9 cellular contexts compared by ENCODE assay signal in genomic region chr11:76918941-76919386, GRCh38. TPM values are rescaled to one million over a fixed set of nuclear protein-coding genes. Genes with fewer than 3 reads are reported as not detected.
A peak's percentile ranks its signal among the peaks of the same experiment; 100 is the strongest.
DNase-seq lines count a peak whose midpoint lies in the region; ATAC-seq and TF ChIP-seq lines count a peak whose summit lies in the region.
"Had no signal": no experiment of that assay in that cellular context is flagged by ENCODE, and none has a peak within 500 bp of the region (broad histone marks: within the 10 kb centered on the region; RNA-seq: fewer than 3 reads in every experiment).

No MANE protein-coding gene starts in this region.

- no peaks in the 10 kb centered on the region for H3K9me3 ChIP-seq in SK-N-SH
- H3K9me3 ChIP-seq in esophagus squamous epithelium = no peaks in the 10 kb centered on the region
- H3K9me3 ChIP-seq in neural cell (ENCODE audit: low read length) = no peaks in the 10 kb centered on the region

- no peaks in the 10 kb centered on the region for H3K9me3 Mint-ChIP-seq in activated CD4-positive, alpha-beta T cell treated with anti-CD3 and anti-CD28 coated beads for 36 hours (ENCODE audit: low read depth)

- TF ChIP-seq POLR2A in esophagus squamous epithelium (IDR thresholded peaks at IDR 0.05) = no peak

- H3K27me3 ChIP-seq in SK-N-SH (ENCODE audit: insufficient read depth) = no peaks in the 10 kb centered on the region
- H3K27me3 ChIP-seq in esophagus squamous epithelium = no peaks in the 10 kb centered on the region
- no peaks in the 10 kb centered on the region for H3K27me3 ChIP-seq in neural cell (ENCODE audit: insufficient read depth, low read depth, low read length)

- TF ChIP-seq RAD21 in SK-N-SH (IDR thresholded peaks at IDR 0.05; ENCODE audit: low read length) (peak; percentile 86), neural cell (conservative IDR thresholded peaks at IDR 0.05) (peak; percentile 76)

- no peak overlapping the region for H3K27ac ChIP-seq in SK-N-SH (ENCODE audit: low read depth in 2 of 2, low read length in 1 of 2)
- no peak overlapping the region for H3K27ac ChIP-seq in esophagus squamous epithelium
- no peak overlapping the region for H3K27ac ChIP-seq in neural cell (ENCODE audit: low read length)

- peak; percentile 7 for DNase-seq in activated CD4-positive, alpha-beta T cell treated with anti-CD3 and anti-CD28 coated beads for 36 hours
- DNase-seq in activated CD4-positive, alpha-beta T cell treated with anti-CD3 and anti-CD28 coated beads, Interleukin-2, amount 50 U/mL, for 1 hour = no peak
- DNase-seq in NCI-H1105 treated with DMSO at 0.1 percent for 48 hours (lab: John Stamatoyannopoulos, UW) (peak; percentile 73), SK-N-SH (peak; percentile 45), esophagus squamous epithelium (lab: John Stamatoyannopoulos, UW) (no peak), hepatic stellate cell (ENCODE audit: low spot score) (no peak)

- POLR2A ChIA-PET in activated CD4-positive, alpha-beta T cell treated with anti-CD3 and anti-CD28 coated beads for 36 hours (lab: Charles Lee) = no interaction called here
- POLR2A ChIA-PET in SK-N-SH (lab: Yijun Ruan, JAX) = interaction anchor here (0.9 kb wide), 1 partner anchor 16 kb away, joined by 3 read pairs; no protein-coding TSS in a partner anchor

- H3F3A ChIP-seq in SK-N-SH (replicated peaks; ENCODE audit: insufficient read depth) (no peaks in the 10 kb centered on the region), neural cell (ENCODE audit: insufficient read depth, low read length, poor library complexity, severe bottlenecking) (no peaks in the 10 kb centered on the region)

- H3K36me3 Mint-ChIP-seq in activated CD4-positive, alpha-beta T cell treated with anti-CD3 and anti-CD28 coated beads for 36 hours (ENCODE audit: low read depth) = no peaks in the 10 kb centered on the region
- H3K36me3 Mint-ChIP-seq: activated naive CD8-positive, alpha-beta T cell had no signal

- no peak overlapping the region for H3K27ac Mint-ChIP-seq in activated CD4-positive, alpha-beta T cell treated with anti-CD3 and anti-CD28 coated beads for 36 hours
- H3K27ac Mint-ChIP-seq: activated naive CD8-positive, alpha-beta T cell had no signal

- CTCF ChIA-PET in activated CD4-positive, alpha-beta T cell treated with anti-CD3 and anti-CD28 coated beads for 36 hours (lab: Charles Lee) = interaction anchor here (0.6 to 6.9 kb wide), 37 partner anchors 8 to 194 kb away, joined by 3 to 100 read pairs (median 5); no protein-coding TSS in a partner anchor
- CTCF ChIA-PET in SK-N-SH (lab: Yijun Ruan, JAX) = interaction anchor here (0.6 to 6.9 kb wide), 59 partner anchors 11 to 921 kb away, joined by 3 to 216 read pairs (median 5); partner anchors contain the start of genes B3GNT6 and TSKU

- no peaks in the 10 kb centered on the region; the same call in 1 of the 2 replicates for H4K20me1 ChIP-seq in SK-N-SH (ENCODE audit: insufficient read depth)
- no peaks in the 10 kb centered on the region for H4K20me1 ChIP-seq in neural cell (ENCODE audit: insufficient read depth)

- no peaks in the 10 kb centered on the region for H3K27me3 Mint-ChIP-seq in activated CD4-positive, alpha-beta T cell treated with anti-CD3 and anti-CD28 coated beads for 36 hours
- H3K27me3 Mint-ChIP-seq: activated naive CD8-positive, alpha-beta T cell had no signal

- H3K9me2 ChIP-seq in SK-N-SH (no peaks in the 10 kb centered on the region), neural cell (ENCODE audit: insufficient read depth, low read length) (no peaks in the 10 kb centered on the region)

- H3K36me3 ChIP-seq in SK-N-SH (replicated peaks in 1 of 2; ENCODE audit: control insufficient read depth in 1 of 2, insufficient read depth in 2 of 2, low read length in 1 of 2) (no peaks in the 10 kb centered on the region), esophagus squamous epithelium (no peaks in the 10 kb centered on the region), neural cell (ENCODE audit: insufficient read depth, low read length) (no peaks in the 10 kb centered on the region)

- H3K4me1 ChIP-seq in SK-N-SH (ENCODE audit: control insufficient read depth in 1 of 2, insufficient read depth in 2 of 2, low read depth in 1 of 2, low read length in 1 of 2) = peaks cover 3 to 9% of the 10 kb centered on the region in 2 experiments; a peak in 2 of 4 replicates
- peaks cover 3 to 20% (median 4%) of the 10 kb centered on the region in 3 donors for H3K4me1 ChIP-seq in esophagus squamous epithelium

- H3K4me2 ChIP-seq in SK-N-SH = no peak overlapping the region
- no peak overlapping the region for H3K4me2 ChIP-seq in neural cell (ENCODE audit: low read length)

- 27% methylated on average over 3 of the region's 3 CpGs for WGBS in SK-N-SH (ENCODE audit: low lambda C conversion rate)
- 10 to 13% methylated on average over 3 of the region's 3 CpGs for WGBS in esophagus squamous epithelium, 2 donors

- no peak overlapping the region for H3K4me3 Mint-ChIP-seq in activated CD4-positive, alpha-beta T cell treated with anti-CD3 and anti-CD28 coated beads for 36 hours
- H3K4me3 Mint-ChIP-seq: activated naive CD8-positive, alpha-beta T cell had no signal

- TF ChIP-seq CTCF in SK-N-SH (IDR thresholded peaks at IDR 0.05) = peak; percentile 85
- TF ChIP-seq CTCF in esophagus squamous epithelium (IDR thresholded peaks at IDR 0.05) = peak; percentile 67 to 85 (median 73)
- peak; percentile 81 for TF ChIP-seq CTCF in neural cell (IDR thresholded peaks at IDR 0.05; ENCODE audit: poor library complexity, severe bottlenecking)

- peak overlapping the region in 1 of 2 experiments; percentile 10; a peak in 1 of 4 replicates for H3K4me3 ChIP-seq in SK-N-SH (ENCODE audit: low read depth in 2 of 2, low read length in 1 of 2)
- H3K4me3 ChIP-seq in esophagus squamous epithelium = peak overlapping the region in 1 of 4 donors; percentile 52
- no peak overlapping the region for H3K4me3 ChIP-seq in neural cell (ENCODE audit: low read length)

- no peak for TF ChIP-seq EP300 in SK-N-SH (IDR thresholded peaks at IDR 0.05; ENCODE audit: borderline replicate concordance in 1 of 2, low read depth in 1 of 2, low read length in 1 of 2)
- TF ChIP-seq EP300 in neural cell (conservative IDR thresholded peaks at IDR 0.05; ENCODE audit: poor library complexity, severe bottlenecking) = no peak

- H2AFZ ChIP-seq in SK-N-SH (ENCODE audit: low read depth) (no peak overlapping the region), neural cell (ENCODE audit: low read depth, low read length) (no peak overlapping the region)

- intact Hi-C loops in activated CD4-positive, alpha-beta T cell treated with anti-CD3 and anti-CD28 coated beads for 36 hours (cut with DNase I, micrococcal nuclease) = loop anchor here (1.0 to 5.0 kb wide), 6 partner anchors 58 to 185 kb away; partner anchors contain the start of gene ACER3 (in 1 of the 2)
- intact Hi-C loops in esophagus squamous epithelium (cut with DNase I) = loop anchor here (5.0 to 10.0 kb wide), 2 partner anchors 112 to 184 kb away; no protein-coding TSS in a partner anchor

- H3K9ac ChIP-seq in SK-N-SH (no peak overlapping the region), neural cell (ENCODE audit: low read length) (no peak overlapping the region)

- no peak for ATAC-seq in activated CD4-positive, alpha-beta T cell treated with anti-CD3 and anti-CD28 coated beads for 36 hours
- no peak for ATAC-seq in HG03139 (IDR thresholded peaks at IDR 0.05; ENCODE audit: unreplicated experiment)

- H3K79me2 ChIP-seq in SK-N-SH (ENCODE audit: insufficient read depth) (no peaks in the 10 kb centered on the region), neural cell (replicated peaks; ENCODE audit: insufficient read depth, low read length) (no peaks in the 10 kb centered on the region)

- H3K4me1 Mint-ChIP-seq in activated CD4-positive, alpha-beta T cell treated with anti-CD3 and anti-CD28 coated beads for 36 hours = no peaks in the 10 kb centered on the region

TF ChIP-seq in SK-N-SH, 30 proteins besides CTCF, POLR2A, EP300 and RAD21:
- TF ChIP-seq SMC3 (IDR thresholded peaks at IDR 0.05; ENCODE audit: low read depth, low read length) = peak; percentile 73
- peak; percentile 17 for TF ChIP-seq CHD2 (IDR thresholded peaks at IDR 0.05; ENCODE audit: low read length, partially characterized antibody)
- TF ChIP-seq RFX5 (IDR thresholded peaks at IDR 0.05; ENCODE audit: low read length) = no peak

TF ChIP-seq in neural cell, 6 proteins besides CTCF, POLR2A, EP300 and RAD21 (continues in another document):
- no peak for TF ChIP-seq REST (IDR thresholded peaks at IDR 0.05; ENCODE audit: borderline replicate concordance)
- no peak for TF ChIP-seq TAF1 (IDR thresholded peaks at IDR 0.05; ENCODE audit: low read depth)
- no peak for TF ChIP-seq EZH2 (IDR thresholded peaks at IDR 0.05; ENCODE audit: borderline replicate concordance, insufficient read depth, low read length, poor library complexity, severe bottlenecking)
- peak; percentile 84 for TF ChIP-seq SMC3 (conservative IDR thresholded peaks at IDR 0.05; ENCODE audit: poor library complexity)

RNA-seq across cellular contexts. Expression of gene ACER3, which starts 58.2 kb away (rescaled TPM):
- 10 to 100 TPM in 1 of 2 experiments, 1 to 10 TPM in 1; 8.9 to 10.3 TPM for total RNA-seq in activated CD4-positive, alpha-beta T cell treated with anti-CD3 and anti-CD28 coated beads for 36 hours
- polyA plus RNA-seq in SK-N-SH (2012; rRNA removed) (5.4 and 6.3 TPM in 2 replicates), neural cell (14.9 and 17.0 TPM in 2 replicates)
- 7.5 and 8.1 TPM in 2 replicates for polyA plus RNA-seq in SK-N-SH (2012; cell fraction: cytosol; rRNA removed)
- 3.5 and 6.4 TPM in 2 replicates for polyA plus RNA-seq in SK-N-SH (2012; cell fraction: nucleus; rRNA removed)
- 10 to 100 TPM in 3 of 4 donors, 1 to 10 TPM in 1; 9.9 to 34.2 (median 23.3) TPM for total RNA-seq in esophagus squamous epithelium
- 20.1 and 20.5 TPM in 2 replicates for polyA minus RNA-seq in neural cell

Comparison
In these comparisons a context has a peak if more than half of its experiments do, and no peak if none do; other contexts are left out.
1. DNase-seq: peak in activated CD4-positive, alpha-beta T cell treated with anti-CD3 and anti-CD28 coated beads for 36 hours (single experiment), NCI-H1105 treated with DMSO at 0.1 percent for 48 hours (single experiment) and SK-N-SH (single experiment); none in activated CD4-positive, alpha-beta T cell treated with anti-CD3 and anti-CD28 coated beads, Interleukin-2, amount 50 U/mL, for 1 hour (single experiment), esophagus squamous epithelium (single experiment) and hepatic stellate cell (single experiment).
2. Peak in every context shown above with its lines, with median percentiles within 50 percentile points of each other: CTCF ChIP-seq.